ENCODE assay signal across 39 cellular contexts in genomic region chr18:78830826-78831225, GRCh38.
"Had no signal": no experiment of that assay in that cellular context is flagged by ENCODE, and none has a peak within 500 bp of the region (broad histone marks: within the 10 kb centered on the region; RNA-seq: fewer than 3 reads in every experiment).

No MANE protein-coding gene starts in this region.

- H3K9me3 Mint-ChIP-seq: activated naive CD4-positive, alpha-beta T cell treated with anti-CD3 and anti-CD28 coated beads for 36 hours; activated naive CD4-positive, alpha-beta T cell treated with anti-CD3 and anti-CD28 coated beads, Interleukin-2, amount 50 U/mL, for 24 hours; activated naive CD4-positive, alpha-beta T cell treated with anti-CD3 and anti-CD28 coated beads, Interleukin-2, amount 50 U/mL, for 72 hours; activated naive CD8-positive, alpha-beta T cell treated with anti-CD3 and anti-CD28 coated beads for 36 hours; activated naive CD8-positive, alpha-beta T cell treated with anti-CD3 and anti-CD28 coated beads, Interleukin-2, amount 50 U/mL, for 24 hours; activated T-cell treated with anti-CD3 and anti-CD28 coated beads, Interleukin-2, amount 50 U/mL, for 24 hours; activated T-helper 1 cell treated with anti-CD3 and anti-CD28 coated beads, Interleukin-12 subunit alpha, Interleukin-12 subunit beta, Interleukin-2, Interleukin-4 antibody, amounts not matched to agents 30 ng/mL and 10 ng/mL and 1 ng/mL, durations not matched to agents 14 hours and 24 hours and 36 hours; activated T-helper 17 cell treated with anti-CD3 and anti-CD28 coated beads, Interleukin-2, amount 50 U/mL, for 72 hours; activated T-helper 2 cell treated with anti-CD3 and anti-CD28 coated beads, Interferon-gamma antibody, Interleukin-2, Interleukin-4, amounts not matched to agents 10 μg/mL and 5 μg/mL and 100 μg/mL, durations not matched to agents 14 hours and 24 hours and 36 hours; central memory CD8-positive, alpha-beta T cell had no signal

- H3K4me3 ChIP-seq: adrenal gland, ascending aorta, body of pancreas, breast epithelium, cardiac muscle cell had no signal

- H3K4me3 Mint-ChIP-seq: activated naive CD4-positive, alpha-beta T cell treated with anti-CD3 and anti-CD28 coated beads for 36 hours; activated naive CD4-positive, alpha-beta T cell treated with anti-CD3 and anti-CD28 coated beads, Interleukin-2, amount 10 ng/mL, durations not matched to agents 7 days and 5 days; activated naive CD4-positive, alpha-beta T cell treated with anti-CD3 and anti-CD28 coated beads, Interleukin-2, amount 50 U/mL, for 24 hours; activated naive CD8-positive, alpha-beta T cell; activated naive CD8-positive, alpha-beta T cell treated with anti-CD3 and anti-CD28 coated beads for 36 hours; activated naive CD8-positive, alpha-beta T cell treated with anti-CD3 and anti-CD28 coated beads, Interleukin-2, amount 10 ng/mL, durations not matched to agents 7 days and 5 days; activated naive CD8-positive, alpha-beta T cell treated with anti-CD3 and anti-CD28 coated beads, Interleukin-2, amount 50 U/mL, for 24 hours; activated T-cell treated with anti-CD3 and anti-CD28 coated beads, Interleukin-2, amount 50 U/mL, for 24 hours; activated T-cell treated with anti-CD3 and anti-CD28 coated beads, Interleukin-2, amount 50 U/mL, for 4 hours; activated T-cell treated with anti-CD3 and anti-CD28 coated beads, Interleukin-2, amount 50 U/mL, for 72 hours; activated T-helper 1 cell treated with anti-CD3 and anti-CD28 coated beads, Interleukin-12 subunit alpha, Interleukin-12 subunit beta, Interleukin-2, Interleukin-4 antibody, amounts not matched to agents 30 ng/mL and 10 ng/mL and 1 ng/mL, durations not matched to agents 14 hours and 24 hours and 36 hours; activated T-helper 17 cell treated with anti-CD3 and anti-CD28 coated beads, Interleukin-2, amount 50 U/mL, for 72 hours; brain; central memory CD8-positive, alpha-beta T cell had no signal

- H3K27ac Mint-ChIP-seq: activated naive CD4-positive, alpha-beta T cell treated with anti-CD3 and anti-CD28 coated beads for 36 hours; activated naive CD4-positive, alpha-beta T cell treated with anti-CD3 and anti-CD28 coated beads, Interleukin-2, amount 10 ng/mL, durations not matched to agents 7 days and 5 days; activated naive CD4-positive, alpha-beta T cell treated with anti-CD3 and anti-CD28 coated beads, Interleukin-2, amount 50 U/mL, for 24 hours; activated naive CD4-positive, alpha-beta T cell treated with anti-CD3 and anti-CD28 coated beads, Interleukin-2, amount 50 U/mL, for 72 hours; activated naive CD8-positive, alpha-beta T cell; activated naive CD8-positive, alpha-beta T cell treated with anti-CD3 and anti-CD28 coated beads for 36 hours; activated naive CD8-positive, alpha-beta T cell treated with anti-CD3 and anti-CD28 coated beads, Interleukin-2, amount 10 ng/mL, durations not matched to agents 7 days and 5 days; activated naive CD8-positive, alpha-beta T cell treated with anti-CD3 and anti-CD28 coated beads, Interleukin-2, amount 50 U/mL, for 24 hours; activated T-cell treated with anti-CD3 and anti-CD28 coated beads, Interleukin-2, amount 50 U/mL, for 24 hours; activated T-cell treated with anti-CD3 and anti-CD28 coated beads, Interleukin-2, amount 50 U/mL, for 72 hours; activated T-helper 1 cell treated with anti-CD3 and anti-CD28 coated beads, Interleukin-12 subunit alpha, Interleukin-12 subunit beta, Interleukin-2, Interleukin-4 antibody, amounts not matched to agents 30 ng/mL and 10 ng/mL and 1 ng/mL, durations not matched to agents 14 hours and 24 hours and 36 hours; activated T-helper 17 cell treated with anti-CD3 and anti-CD28 coated beads, Interleukin-2, amount 50 U/mL, for 72 hours; activated T-helper 2 cell treated with anti-CD3 and anti-CD28 coated beads, Interferon-gamma antibody, Interleukin-2, Interleukin-4, amounts not matched to agents 10 μg/mL and 5 μg/mL and 100 μg/mL, durations not matched to agents 14 hours and 24 hours and 36 hours; brain had no signal

- H3K9me3 ChIP-seq: adrenal gland, ascending aorta, body of pancreas, breast epithelium had no signal

- H3K36me3 Mint-ChIP-seq: activated naive CD4-positive, alpha-beta T cell treated with anti-CD3 and anti-CD28 coated beads, Interleukin-2, amount 10 ng/mL, durations not matched to agents 7 days and 5 days; activated naive CD4-positive, alpha-beta T cell treated with anti-CD3 and anti-CD28 coated beads, Interleukin-2, amount 50 U/mL, for 24 hours; activated naive CD4-positive, alpha-beta T cell treated with anti-CD3 and anti-CD28 coated beads, Interleukin-2, amount 50 U/mL, for 72 hours; activated naive CD8-positive, alpha-beta T cell; activated naive CD8-positive, alpha-beta T cell treated with anti-CD3 and anti-CD28 coated beads for 36 hours; activated naive CD8-positive, alpha-beta T cell treated with anti-CD3 and anti-CD28 coated beads, Interleukin-2, amount 10 ng/mL, durations not matched to agents 7 days and 5 days; brain had no signal

- H3K27ac ChIP-seq: adrenal gland, ascending aorta, body of pancreas, brain microvascular endothelial cell, breast epithelium, cardiac muscle cell had no signal

- H3K4me1 ChIP-seq: adrenal gland, ascending aorta, body of pancreas, breast epithelium had no signal

- H3K27me3 ChIP-seq: adrenal gland, ascending aorta, body of pancreas, brain microvascular endothelial cell, cardiac muscle cell had no signal

- H3K4me1 Mint-ChIP-seq: activated naive CD4-positive, alpha-beta T cell treated with anti-CD3 and anti-CD28 coated beads, Interleukin-2, amount 10 ng/mL, durations not matched to agents 7 days and 5 days; activated naive CD4-positive, alpha-beta T cell treated with anti-CD3 and anti-CD28 coated beads, Interleukin-2, amount 50 U/mL, for 24 hours; activated naive CD8-positive, alpha-beta T cell treated with anti-CD3 and anti-CD28 coated beads for 36 hours; activated naive CD8-positive, alpha-beta T cell treated with anti-CD3 and anti-CD28 coated beads, Interleukin-2, amount 10 ng/mL, durations not matched to agents 7 days and 5 days; activated naive CD8-positive, alpha-beta T cell treated with anti-CD3 and anti-CD28 coated beads, Interleukin-2, amount 50 U/mL, for 24 hours; activated T-helper 17 cell treated with anti-CD3 and anti-CD28 coated beads, Interleukin-2, amount 50 U/mL, for 72 hours; central memory CD8-positive, alpha-beta T cell had no signal

- H3K36me3 ChIP-seq: adrenal gland, ascending aorta, brain microvascular endothelial cell, breast epithelium, cardiac muscle cell had no signal

- H3K27me3 Mint-ChIP-seq: activated naive CD4-positive, alpha-beta T cell treated with anti-CD3 and anti-CD28 coated beads, Interleukin-2, amount 10 ng/mL, durations not matched to agents 7 days and 5 days had no signal

- DNase-seq: activated effector memory CD4-positive, alpha-beta T cell treated with anti-CD3 and anti-CD28 coated beads, Interleukin-2, amount 50 U/mL, for 16 hours; activated effector memory CD4-positive, alpha-beta T cell treated with Interleukin-2 at 50 U/mL for 16 hours; activated gamma-delta T cell; activated gamma-delta T cell treated with Interleukin-2 at 50 U/mL for 16 hours; activated naive CD4-positive, alpha-beta T cell; activated naive CD4-positive, alpha-beta T cell treated with anti-CD3 and anti-CD28 coated beads for 36 hours; activated naive CD4-positive, alpha-beta T cell treated with anti-CD3 and anti-CD28 coated beads, Interleukin-2, amount 10 ng/mL, durations not matched to agents 7 days and 5 days; activated naive CD4-positive, alpha-beta T cell treated with anti-CD3 and anti-CD28 coated beads, Interleukin-2, amount 50 U/mL, for 16 hours; activated naive CD4-positive, alpha-beta T cell treated with Interleukin-2 at 50 U/mL for 16 hours; activated naive CD8-positive, alpha-beta T cell treated with anti-CD3 and anti-CD28 coated beads for 36 hours; activated naive CD8-positive, alpha-beta T cell treated with anti-CD3 and anti-CD28 coated beads, Interleukin-2, amount 10 ng/mL, durations not matched to agents 7 days and 5 days; activated naive CD8-positive, alpha-beta T cell treated with anti-CD3 and anti-CD28 coated beads, Interleukin-2, amount 50 U/mL, for 24 hours; activated T-cell treated with anti-CD3 and anti-CD28 coated beads for 4 hours; activated T-cell treated with anti-CD3 and anti-CD28 coated beads, Interleukin-2, amount 50 U/mL, for 1 hour; activated T-cell treated with anti-CD3 and anti-CD28 coated beads, Interleukin-2, amount 50 U/mL, for 24 hours; activated T-cell treated with anti-CD3 and anti-CD28 coated beads, Interleukin-2, amount 50 U/mL, for 4 hours; activated T-cell treated with anti-CD3 and anti-CD28 coated beads, Interleukin-2, amount 50 U/mL, for 48 hours; activated T-cell treated with anti-CD3 and anti-CD28 coated beads, Interleukin-2, amount 50 U/mL, for 72 hours; adrenal gland; amniotic stem cell; amygdala; anterior cingulate cortex; aorta; body of pancreas; brain microvascular endothelial cell; caudate nucleus; central memory CD4-positive, alpha-beta T cell; cerebellar nuclear complex had no signal

- ATAC-seq: activated naive CD4-positive, alpha-beta T cell treated with anti-CD3 and anti-CD28 coated beads, Interleukin-2, amount 50 U/mL, for 72 hours; activated naive CD8-positive, alpha-beta T cell treated with anti-CD3 and anti-CD28 coated beads, Interleukin-2, amount 50 U/mL, for 24 hours; activated T-cell treated with anti-CD3 and anti-CD28 coated beads, Interleukin-2, amount 50 U/mL, for 4 hours; activated T-cell treated with anti-CD3 and anti-CD28 coated beads, Interleukin-2, amount 50 U/mL, for 72 hours; activated T-helper 17 cell treated with anti-CD3 and anti-CD28 coated beads, Interleukin-2, amount 50 U/mL, for 72 hours; body of pancreas had no signal
